In the genomic region with DNA sequence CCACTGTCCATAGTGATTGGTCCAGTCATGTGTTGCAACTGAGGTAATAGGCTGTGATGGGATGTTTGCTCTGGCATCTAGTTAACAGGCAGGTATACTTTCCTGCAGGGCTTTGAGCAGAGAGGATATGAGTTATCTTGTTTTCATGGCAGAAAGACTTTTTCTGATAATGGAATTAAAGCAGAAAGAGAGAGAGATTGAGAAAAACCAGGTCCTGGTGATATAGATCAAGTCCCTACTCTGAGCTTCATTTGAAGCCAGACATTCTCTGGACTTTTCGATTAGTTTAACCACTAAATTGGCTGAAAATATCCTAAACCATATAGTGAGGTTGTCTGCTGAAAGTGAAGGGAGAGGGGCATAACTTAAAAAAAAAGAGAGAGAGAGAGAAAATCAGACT, we compare ENCODE assay signal across 2 cellular contexts.
TF ChIP-seq lines count a peak whose summit lies in the region.

No MANE protein-coding gene starts in this region.

TF ChIP-seq in SK-N-SH, 30 proteins besides CTCF, POLR2A, EP300 and RAD21:
- TF ChIP-seq, protein P1, sequence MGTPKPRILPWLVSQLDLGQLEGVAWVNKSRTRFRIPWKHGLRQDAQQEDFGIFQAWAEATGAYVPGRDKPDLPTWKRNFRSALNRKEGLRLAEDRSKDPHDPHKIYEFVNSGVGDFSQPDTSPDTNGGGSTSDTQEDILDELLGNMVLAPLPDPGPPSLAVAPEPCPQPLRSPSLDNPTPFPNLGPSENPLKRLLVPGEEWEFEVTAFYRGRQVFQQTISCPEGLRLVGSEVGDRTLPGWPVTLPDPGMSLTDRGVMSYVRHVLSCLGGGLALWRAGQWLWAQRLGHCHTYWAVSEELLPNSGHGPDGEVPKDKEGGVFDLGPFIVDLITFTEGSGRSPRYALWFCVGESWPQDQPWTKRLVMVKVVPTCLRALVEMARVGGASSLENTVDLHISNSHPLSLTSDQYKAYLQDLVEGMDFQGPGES (IDR thresholded peaks at IDR 0.05; ENCODE audit: low read depth, low read length) = no peak
- TF ChIP-seq RFX5 (IDR thresholded peaks at IDR 0.05; ENCODE audit: low read length) (no peak), SMC3 (IDR thresholded peaks at IDR 0.05; ENCODE audit: low read depth, low read length) (no peak), TCF12 (IDR thresholded peaks at IDR 0.05) (no peak), TEAD4 (IDR thresholded peaks at IDR 0.05; ENCODE audit: borderline replicate concordance, insufficient read depth) (no peak), FOXM1 (IDR thresholded peaks at IDR 0.05; ENCODE audit: low read depth) (no peak), GABPA (IDR thresholded peaks at IDR 0.05; ENCODE audit: low read depth) (no peak), ELF1 (IDR thresholded peaks at IDR 0.05) (no peak), CHD2 (IDR thresholded peaks at IDR 0.05; ENCODE audit: low read length, partially characterized antibody) (no peak), YY1 (IDR thresholded peaks at IDR 0.05; ENCODE audit: low read depth) (no peak)
- TF ChIP-seq, protein P2, sequence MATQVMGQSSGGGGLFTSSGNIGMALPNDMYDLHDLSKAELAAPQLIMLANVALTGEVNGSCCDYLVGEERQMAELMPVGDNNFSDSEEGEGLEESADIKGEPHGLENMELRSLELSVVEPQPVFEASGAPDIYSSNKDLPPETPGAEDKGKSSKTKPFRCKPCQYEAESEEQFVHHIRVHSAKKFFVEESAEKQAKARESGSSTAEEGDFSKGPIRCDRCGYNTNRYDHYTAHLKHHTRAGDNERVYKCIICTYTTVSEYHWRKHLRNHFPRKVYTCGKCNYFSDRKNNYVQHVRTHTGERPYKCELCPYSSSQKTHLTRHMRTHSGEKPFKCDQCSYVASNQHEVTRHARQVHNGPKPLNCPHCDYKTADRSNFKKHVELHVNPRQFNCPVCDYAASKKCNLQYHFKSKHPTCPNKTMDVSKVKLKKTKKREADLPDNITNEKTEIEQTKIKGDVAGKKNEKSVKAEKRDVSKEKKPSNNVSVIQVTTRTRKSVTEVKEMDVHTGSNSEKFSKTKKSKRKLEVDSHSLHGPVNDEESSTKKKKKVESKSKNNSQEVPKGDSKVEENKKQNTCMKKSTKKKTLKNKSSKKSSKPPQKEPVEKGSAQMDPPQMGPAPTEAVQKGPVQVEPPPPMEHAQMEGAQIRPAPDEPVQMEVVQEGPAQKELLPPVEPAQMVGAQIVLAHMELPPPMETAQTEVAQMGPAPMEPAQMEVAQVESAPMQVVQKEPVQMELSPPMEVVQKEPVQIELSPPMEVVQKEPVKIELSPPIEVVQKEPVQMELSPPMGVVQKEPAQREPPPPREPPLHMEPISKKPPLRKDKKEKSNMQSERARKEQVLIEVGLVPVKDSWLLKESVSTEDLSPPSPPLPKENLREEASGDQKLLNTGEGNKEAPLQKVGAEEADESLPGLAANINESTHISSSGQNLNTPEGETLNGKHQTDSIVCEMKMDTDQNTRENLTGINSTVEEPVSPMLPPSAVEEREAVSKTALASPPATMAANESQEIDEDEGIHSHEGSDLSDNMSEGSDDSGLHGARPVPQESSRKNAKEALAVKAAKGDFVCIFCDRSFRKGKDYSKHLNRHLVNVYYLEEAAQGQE (IDR thresholded peaks at IDR 0.05; ENCODE audit: low read depth, low read length) = no peak

TF ChIP-seq in SK-N-SH treated with all-trans-retinoic acid at 6 μM for 48 hours, 23 proteins besides CTCF, POLR2A, EP300 and RAD21:
- no peak for TF ChIP-seq ZNF565 (CRISPR knock-in tag; conservative IDR thresholded peaks at IDR 0.05; ENCODE audit: low read depth)
- TF ChIP-seq ZNF70 (CRISPR knock-in tag; IDR thresholded peaks at IDR 0.05) = no peak
- no peak for TF ChIP-seq SNAI2 (CRISPR knock-in tag; IDR thresholded peaks at IDR 0.05)
- no peak for TF ChIP-seq TCF4 (CRISPR knock-in tag; IDR thresholded peaks at IDR 0.05; ENCODE audit: borderline replicate concordance)
- TF ChIP-seq, protein P3, sequence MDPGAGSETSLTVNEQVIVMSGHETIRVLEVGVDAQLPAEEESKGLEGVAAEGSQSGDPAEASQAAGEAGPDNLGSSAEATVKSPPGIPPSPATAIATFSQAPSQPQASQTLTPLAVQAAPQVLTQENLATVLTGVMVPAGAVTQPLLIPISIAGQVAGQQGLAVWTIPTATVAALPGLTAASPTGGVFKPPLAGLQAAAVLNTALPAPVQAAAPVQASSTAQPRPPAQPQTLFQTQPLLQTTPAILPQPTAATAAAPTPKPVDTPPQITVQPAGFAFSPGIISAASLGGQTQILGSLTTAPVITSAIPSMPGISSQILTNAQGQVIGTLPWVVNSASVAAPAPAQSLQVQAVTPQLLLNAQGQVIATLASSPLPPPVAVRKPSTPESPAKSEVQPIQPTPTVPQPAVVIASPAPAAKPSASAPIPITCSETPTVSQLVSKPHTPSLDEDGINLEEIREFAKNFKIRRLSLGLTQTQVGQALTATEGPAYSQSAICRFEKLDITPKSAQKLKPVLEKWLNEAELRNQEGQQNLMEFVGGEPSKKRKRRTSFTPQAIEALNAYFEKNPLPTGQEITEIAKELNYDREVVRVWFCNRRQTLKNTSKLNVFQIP (CRISPR knock-in tag; IDR thresholded peaks at IDR 0.05; ENCODE audit: borderline replicate concordance, low read depth) = no peak
- TF ChIP-seq ARNTL (CRISPR knock-in tag; IDR thresholded peaks at IDR 0.05; ENCODE audit: borderline replicate concordance, low read depth) = no peak
- TF ChIP-seq, protein P4, sequence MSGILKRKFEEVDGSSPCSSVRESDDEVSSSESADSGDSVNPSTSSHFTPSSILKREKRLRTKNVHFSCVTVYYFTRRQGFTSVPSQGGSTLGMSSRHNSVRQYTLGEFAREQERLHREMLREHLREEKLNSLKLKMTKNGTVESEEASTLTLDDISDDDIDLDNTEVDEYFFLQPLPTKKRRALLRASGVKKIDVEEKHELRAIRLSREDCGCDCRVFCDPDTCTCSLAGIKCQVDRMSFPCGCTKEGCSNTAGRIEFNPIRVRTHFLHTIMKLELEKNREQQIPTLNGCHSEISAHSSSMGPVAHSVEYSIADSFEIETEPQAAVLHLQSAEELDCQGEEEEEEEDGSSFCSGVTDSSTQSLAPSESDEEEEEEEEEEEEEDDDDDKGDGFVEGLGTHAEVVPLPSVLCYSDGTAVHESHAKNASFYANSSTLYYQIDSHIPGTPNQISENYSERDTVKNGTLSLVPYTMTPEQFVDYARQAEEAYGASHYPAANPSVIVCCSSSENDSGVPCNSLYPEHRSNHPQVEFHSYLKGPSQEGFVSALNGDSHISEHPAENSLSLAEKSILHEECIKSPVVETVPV (CRISPR knock-in tag; IDR thresholded peaks at IDR 0.05) = no peak
- TF ChIP-seq TOX (CRISPR knock-in tag; IDR thresholded peaks at IDR 0.05; ENCODE audit: borderline replicate concordance) = no peak
- no peak for TF ChIP-seq GLIS3 (CRISPR knock-in tag; IDR thresholded peaks at IDR 0.05)
- TF ChIP-seq, protein P5, sequence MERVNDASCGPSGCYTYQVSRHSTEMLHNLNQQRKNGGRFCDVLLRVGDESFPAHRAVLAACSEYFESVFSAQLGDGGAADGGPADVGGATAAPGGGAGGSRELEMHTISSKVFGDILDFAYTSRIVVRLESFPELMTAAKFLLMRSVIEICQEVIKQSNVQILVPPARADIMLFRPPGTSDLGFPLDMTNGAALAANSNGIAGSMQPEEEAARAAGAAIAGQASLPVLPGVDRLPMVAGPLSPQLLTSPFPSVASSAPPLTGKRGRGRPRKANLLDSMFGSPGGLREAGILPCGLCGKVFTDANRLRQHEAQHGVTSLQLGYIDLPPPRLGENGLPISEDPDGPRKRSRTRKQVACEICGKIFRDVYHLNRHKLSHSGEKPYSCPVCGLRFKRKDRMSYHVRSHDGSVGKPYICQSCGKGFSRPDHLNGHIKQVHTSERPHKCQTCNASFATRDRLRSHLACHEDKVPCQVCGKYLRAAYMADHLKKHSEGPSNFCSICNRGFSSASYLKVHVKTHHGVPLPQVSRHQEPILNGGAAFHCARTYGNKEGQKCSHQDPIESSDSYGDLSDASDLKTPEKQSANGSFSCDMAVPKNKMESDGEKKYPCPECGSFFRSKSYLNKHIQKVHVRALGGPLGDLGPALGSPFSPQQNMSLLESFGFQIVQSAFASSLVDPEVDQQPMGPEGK (CRISPR knock-in tag; IDR thresholded peaks at IDR 0.05; ENCODE audit: borderline replicate concordance) = no peak
- no peak for TF ChIP-seq CSDC2 (CRISPR knock-in tag; IDR thresholded peaks at IDR 0.05)
- no peak for TF ChIP-seq BACH2 (CRISPR knock-in tag; IDR thresholded peaks at IDR 0.05; ENCODE audit: borderline replicate concordance)
- no peak for TF ChIP-seq ISL1 (CRISPR knock-in tag; IDR thresholded peaks at IDR 0.05)
- no peak for TF ChIP-seq ZNF8 (CRISPR knock-in tag; IDR thresholded peaks at IDR 0.05)
- no peak for TF ChIP-seq ZFP30 (CRISPR knock-in tag; IDR thresholded peaks at IDR 0.05)
- TF ChIP-seq, protein P6, sequence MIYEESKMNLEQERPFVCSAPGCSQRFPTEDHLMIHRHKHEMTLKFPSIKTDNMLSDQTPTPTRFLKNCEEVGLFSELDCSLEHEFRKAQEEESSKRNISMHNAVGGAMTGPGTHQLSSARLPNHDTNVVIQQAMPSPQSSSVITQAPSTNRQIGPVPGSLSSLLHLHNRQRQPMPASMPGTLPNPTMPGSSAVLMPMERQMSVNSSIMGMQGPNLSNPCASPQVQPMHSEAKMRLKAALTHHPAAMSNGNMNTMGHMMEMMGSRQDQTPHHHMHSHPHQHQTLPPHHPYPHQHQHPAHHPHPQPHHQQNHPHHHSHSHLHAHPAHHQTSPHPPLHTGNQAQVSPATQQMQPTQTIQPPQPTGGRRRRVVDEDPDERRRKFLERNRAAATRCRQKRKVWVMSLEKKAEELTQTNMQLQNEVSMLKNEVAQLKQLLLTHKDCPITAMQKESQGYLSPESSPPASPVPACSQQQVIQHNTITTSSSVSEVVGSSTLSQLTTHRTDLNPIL (CRISPR knock-in tag; IDR thresholded peaks at IDR 0.05; ENCODE audit: low read depth) = no peak
